ENCODE assay signal across 8 cellular contexts in genomic region chr15:80153900-80154299, GRCh38. TPM values are rescaled to one million over a fixed set of nuclear protein-coding genes. Genes with fewer than 3 reads are reported as not detected.
DNase-seq lines count a peak whose midpoint lies in the region; ATAC-seq, FAIRE-seq and TF ChIP-seq lines count a peak whose summit lies in the region.

No MANE protein-coding gene starts in this region.

- 80 to 85% methylated on average over 4 of the region's 4 CpGs for WGBS in pancreas, 2 donors

- no peaks in the 10 kb centered on the region for H3K27me3 ChIP-seq in right atrium auricular region
- H3K27me3 ChIP-seq in pancreas: no peaks in the 10 kb centered on the region

- peaks cover 2% of the 10 kb centered on the region for H3K27me3 Mint-ChIP-seq in activated T-helper 2 cell treated with anti-CD3 and anti-CD28 coated beads, Interferon-gamma antibody, Interleukin-2, Interleukin-4, amounts not matched to agents 10 μg/mL and 5 μg/mL and 100 μg/mL, durations not matched to agents 14 hours and 24 hours and 36 hours (ENCODE audit: low read depth)

- peak overlapping the region; percentile 95 for H3K4me3 Mint-ChIP-seq in activated T-helper 2 cell treated with anti-CD3 and anti-CD28 coated beads, Interferon-gamma antibody, Interleukin-2, Interleukin-4, amounts not matched to agents 10 μg/mL and 5 μg/mL and 100 μg/mL, durations not matched to agents 14 hours and 24 hours and 36 hours (ENCODE audit: low read depth)

- DNase-seq in right atrium auricular region (ENCODE audit: low spot score) (no peak), left cardiac atrium (no peak), kidney (no peak), NCI-H446 treated with DMSO at 0.1 percent for 48 hours (lab: John Stamatoyannopoulos, UW) (no peak), NCI-H748 (lab: John Stamatoyannopoulos, UW; ENCODE audit: unreplicated experiment) (no peak), NOMO-1 treated with DMSO at 0.1 percent for 48 hours (lab: John Stamatoyannopoulos, UW; ENCODE audit: unreplicated experiment) (no peak), pancreas (no peak)
- no peak for DNase-seq in activated T-helper 2 cell treated with anti-CD3 and anti-CD28 coated beads, Interferon-gamma antibody, Interleukin-2, Interleukin-4, amounts not matched to agents 10 μg/mL and 5 μg/mL and 100 μg/mL, durations not matched to agents 14 hours and 24 hours and 36 hours (ENCODE audit: low spot score)

- no peak for TF ChIP-seq CTCF in right atrium auricular region (IDR thresholded peaks at IDR 0.05)
- TF ChIP-seq CTCF in kidney (IDR thresholded peaks at IDR 0.05; ENCODE audit: borderline replicate concordance, extremely low read depth, insufficient read depth): no peak
- TF ChIP-seq CTCF in pancreas (IDR thresholded peaks at IDR 0.05): no peak

- peak overlapping the region in 1 of 2 donors; percentile 70 for H3K9ac ChIP-seq in kidney (ENCODE audit: low read length in 2 of 2)

- H3K4me1 ChIP-seq in right atrium auricular region (peaks cover 0 to 18% of the 10 kb centered on the region in 2 donors), kidney (ENCODE audit: control insufficient read depth in 1 of 2, insufficient read depth in 1 of 2, low read depth in 1 of 2, low read length in 2 of 2) (peaks cover 16 to 32% of the 10 kb centered on the region in 2 donors), pancreas (no peaks in the 10 kb centered on the region)

- H3K27ac Mint-ChIP-seq in activated T-helper 2 cell treated with anti-CD3 and anti-CD28 coated beads, Interferon-gamma antibody, Interleukin-2, Interleukin-4, amounts not matched to agents 10 μg/mL and 5 μg/mL and 100 μg/mL, durations not matched to agents 14 hours and 24 hours and 36 hours: peak overlapping the region; percentile 95

- H3K36me3 ChIP-seq in right atrium auricular region: no peaks in the 10 kb centered on the region
- H3K36me3 ChIP-seq in kidney (ENCODE audit: control insufficient read depth in 1 of 2, insufficient read depth in 2 of 2, low read length in 2 of 2): peaks cover 0 to 5% of the 10 kb centered on the region in 2 donors
- no peaks in the 10 kb centered on the region for H3K36me3 ChIP-seq in pancreas

- intact Hi-C loops in left cardiac atrium (cut with DNase I): loop anchor here in 1 of 2 donors (5.0 to 10.0 kb wide), 2 partner anchors 97 to 229 kb away; partner anchors contain the start of gene ZFAND6
- intact Hi-C loops in activated T-helper 2 cell treated with anti-CD3 and anti-CD28 coated beads, Interferon-gamma antibody, Interleukin-2, Interleukin-4, amounts not matched to agents 10 μg/mL and 5 μg/mL and 100 μg/mL, durations not matched to agents 14 hours and 24 hours and 36 hours (cut with micrococcal nuclease): loop anchor here (2.0 to 10.0 kb wide), 5 partner anchors 81 to 259 kb away; partner anchors contain the start of genes MTHFS and ZFAND6
- intact Hi-C loops in kidney (cut with DNase I): no loop called here
- intact Hi-C loops in pancreas (cut with DNase I): loop anchor here in 1 of 3 donors (10.0 kb wide), 1 partner anchor 89 kb away; no protein-coding TSS in a partner anchor

- peaks cover 26% of the 10 kb centered on the region for H3K36me3 Mint-ChIP-seq in activated T-helper 2 cell treated with anti-CD3 and anti-CD28 coated beads, Interferon-gamma antibody, Interleukin-2, Interleukin-4, amounts not matched to agents 10 μg/mL and 5 μg/mL and 100 μg/mL, durations not matched to agents 14 hours and 24 hours and 36 hours (ENCODE audit: low read depth)

- H3K9me3 Mint-ChIP-seq in activated T-helper 2 cell treated with anti-CD3 and anti-CD28 coated beads, Interferon-gamma antibody, Interleukin-2, Interleukin-4, amounts not matched to agents 10 μg/mL and 5 μg/mL and 100 μg/mL, durations not matched to agents 14 hours and 24 hours and 36 hours: no peaks in the 10 kb centered on the region

- H3K9me3 ChIP-seq in right atrium auricular region (no peaks in the 10 kb centered on the region), kidney (ENCODE audit: control insufficient read depth in 1 of 2, low read length in 2 of 2) (no peaks in the 10 kb centered on the region), pancreas (no peaks in the 10 kb centered on the region)

- H3K27ac ChIP-seq in right atrium auricular region: peak overlapping the region; percentile 80 to 84
- H3K27ac ChIP-seq in kidney (ENCODE audit: low read depth in 2 of 2, low read length in 2 of 2): no peak overlapping the region
- H3K27ac ChIP-seq in pancreas: peak overlapping the region in 1 of 4 donors; percentile 55

- H3K4me3 ChIP-seq in right atrium auricular region: peak overlapping the region in 1 of 2 donors; percentile 71
- peak overlapping the region; percentile 88 to 89 for H3K4me3 ChIP-seq in kidney (ENCODE audit: low read length in 2 of 2)
- peak overlapping the region in 1 of 4 donors; percentile 58 for H3K4me3 ChIP-seq in pancreas

- FAIRE-seq in kidney (lab: Jason Lieb, UNC) (no peak), pancreas (lab: Jason Lieb, UNC) (no peak)

- ATAC-seq in left cardiac atrium (no peak), pancreas (no peak)

- peaks cover 30% of the 10 kb centered on the region for H3K4me1 Mint-ChIP-seq in activated T-helper 2 cell treated with anti-CD3 and anti-CD28 coated beads, Interferon-gamma antibody, Interleukin-2, Interleukin-4, amounts not matched to agents 10 μg/mL and 5 μg/mL and 100 μg/mL, durations not matched to agents 14 hours and 24 hours and 36 hours (ENCODE audit: low read depth)

RNA-seq across cellular contexts. Expression of gene FAH, which starts 1.1 kb away (rescaled TPM):
- total RNA-seq in right atrium auricular region: 10 to 100 TPM; 14.4 to 14.6 TPM
- total RNA-seq in left cardiac atrium: 10 to 100 TPM; 41.0 to 46.7 TPM
- 67.6 and 74.2 TPM in 2 replicates for total RNA-seq in activated T-helper 2 cell treated with anti-CD3 and anti-CD28 coated beads, Interferon-gamma antibody, Interleukin-2, Interleukin-4, amounts not matched to agents 10 μg/mL and 5 μg/mL and 100 μg/mL, durations not matched to agents 14 hours and 24 hours and 36 hours
- 34.7 TPM for total RNA-seq in kidney
- polyA plus RNA-seq in kidney (ENCODE audit: insufficient read depth, low read depth, low replicate concordance): 121 TPM
- total RNA-seq in pancreas: 10 to 100 TPM in 3 of 6 donors, 1 to 10 TPM in 3; 5.0 to 14.8 (median 8.7) TPM
- 10 to 100 TPM; 14.3 to 22.9 TPM for polyA plus RNA-seq in pancreas

Comparison
In these comparisons a context has a peak if more than half of its experiments do, and no peak if none do; other contexts are left out.
1. H3K27ac ChIP-seq: peak in right atrium auricular region (2 of 2); none in kidney (0 of 2).